Comparison of ENCODE assay signal across 1 cellular context in the genomic region with DNA sequence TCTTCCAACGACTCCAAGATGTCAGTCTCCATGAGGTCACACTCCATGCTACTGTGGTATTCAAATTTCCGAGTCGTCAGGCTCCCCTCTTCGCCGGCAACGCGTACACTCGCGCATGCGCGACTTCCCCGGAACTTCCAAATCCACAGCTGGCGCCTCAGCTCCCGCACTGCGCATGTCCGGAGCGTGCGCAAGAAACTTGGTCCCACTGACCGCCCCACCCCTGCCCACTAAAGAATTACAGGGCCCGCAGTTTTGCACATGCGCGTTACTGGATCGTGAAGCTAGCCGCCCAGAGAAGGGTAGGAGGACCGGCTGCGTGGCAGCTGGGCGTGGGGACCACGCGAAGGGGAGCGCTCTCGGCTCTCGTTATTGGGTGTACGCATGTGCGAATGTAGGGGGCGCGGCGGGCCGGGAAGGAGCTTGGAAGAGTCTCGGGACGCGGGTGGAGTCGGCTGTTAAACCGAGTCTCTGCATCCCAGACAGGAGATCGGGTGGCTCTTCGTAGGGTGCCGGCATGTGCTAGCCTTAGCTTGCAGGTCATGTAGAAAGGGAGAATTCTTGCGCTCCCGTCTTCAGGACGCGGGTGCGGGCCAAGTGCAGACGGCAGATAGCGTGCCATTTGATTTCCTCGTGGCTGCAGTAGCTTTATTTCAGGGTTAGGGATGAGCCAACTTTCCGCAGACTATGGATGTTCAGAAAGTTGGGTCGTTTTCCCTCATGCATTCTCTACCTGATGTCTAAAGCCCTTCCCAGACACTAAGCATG.
TF ChIP-seq lines count a peak whose summit lies in the region.

A gene (minus strand): TSS at position 125 of the 768 bp plus-strand sequence. CDS start 78 bp downstream, at position 47.

TF ChIP-seq in A549, 52 proteins besides CTCF, POLR2A, EP300 and RAD21 (continued from another document):
- TF ChIP-seq, protein P1, sequence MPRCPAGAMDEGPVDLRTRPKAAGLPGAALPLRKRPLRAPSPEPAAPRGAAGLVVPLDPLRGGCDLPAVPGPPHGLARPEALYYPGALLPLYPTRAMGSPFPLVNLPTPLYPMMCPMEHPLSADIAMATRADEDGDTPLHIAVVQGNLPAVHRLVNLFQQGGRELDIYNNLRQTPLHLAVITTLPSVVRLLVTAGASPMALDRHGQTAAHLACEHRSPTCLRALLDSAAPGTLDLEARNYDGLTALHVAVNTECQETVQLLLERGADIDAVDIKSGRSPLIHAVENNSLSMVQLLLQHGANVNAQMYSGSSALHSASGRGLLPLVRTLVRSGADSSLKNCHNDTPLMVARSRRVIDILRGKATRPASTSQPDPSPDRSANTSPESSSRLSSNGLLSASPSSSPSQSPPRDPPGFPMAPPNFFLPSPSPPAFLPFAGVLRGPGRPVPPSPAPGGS (IDR thresholded peaks at IDR 0.05): peak; percentile 47; the same call in 1 of the 3 replicates
- TF ChIP-seq, protein P2, sequence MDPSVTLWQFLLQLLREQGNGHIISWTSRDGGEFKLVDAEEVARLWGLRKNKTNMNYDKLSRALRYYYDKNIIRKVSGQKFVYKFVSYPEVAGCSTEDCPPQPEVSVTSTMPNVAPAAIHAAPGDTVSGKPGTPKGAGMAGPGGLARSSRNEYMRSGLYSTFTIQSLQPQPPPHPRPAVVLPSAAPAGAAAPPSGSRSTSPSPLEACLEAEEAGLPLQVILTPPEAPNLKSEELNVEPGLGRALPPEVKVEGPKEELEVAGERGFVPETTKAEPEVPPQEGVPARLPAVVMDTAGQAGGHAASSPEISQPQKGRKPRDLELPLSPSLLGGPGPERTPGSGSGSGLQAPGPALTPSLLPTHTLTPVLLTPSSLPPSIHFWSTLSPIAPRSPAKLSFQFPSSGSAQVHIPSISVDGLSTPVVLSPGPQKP (IDR thresholded peaks at IDR 0.05; ENCODE audit: low read depth, low read length): no peak
- TF ChIP-seq FOXS1 (CRISPR knock-in tag; IDR thresholded peaks at IDR 0.05) (no peak), MYC (IDR thresholded peaks at IDR 0.05; ENCODE audit: borderline replicate concordance, low read length) (peak; percentile 38; the same call in 1 of the 2 replicates), JUNB (IDR thresholded peaks at IDR 0.05) (no peak), JUN (IDR thresholded peaks at IDR 0.05) (peak; percentile 63 to 83; a peak in 3 of 5 replicates), HEYL (CRISPR knock-in tag; IDR thresholded peaks at IDR 0.05) (no peak), RARB (CRISPR knock-in tag; IDR thresholded peaks at IDR 0.05) (no peak), CHD4 (IDR thresholded peaks at IDR 0.05; ENCODE audit: borderline replicate concordance) (no peak), POLR2AphosphoS2 (conservative IDR thresholded peaks at IDR 0.05; ENCODE audit: low read length) (no peak), NFE2L2 (conservative IDR thresholded peaks at IDR 0.05; ENCODE audit: low read length) (no peak), HDAC2 (IDR thresholded peaks at IDR 0.05) (no peak), RNF2 (IDR thresholded peaks at IDR 0.05; ENCODE audit: borderline replicate concordance, low read depth) (peak; percentile 44; the same call in 1 of the 2 replicates), MAFK (IDR thresholded peaks at IDR 0.05; ENCODE audit: partially characterized antibody) (no peak), TP53 (CRISPR knock-in tag; IDR thresholded peaks at IDR 0.05) (no peak), FOSB (CRISPR knock-in tag; IDR thresholded peaks at IDR 0.05) (no peak), ZSCAN20 (CRISPR knock-in tag; IDR thresholded peaks at IDR 0.05) (no peak)
- TF ChIP-seq, protein P3, sequence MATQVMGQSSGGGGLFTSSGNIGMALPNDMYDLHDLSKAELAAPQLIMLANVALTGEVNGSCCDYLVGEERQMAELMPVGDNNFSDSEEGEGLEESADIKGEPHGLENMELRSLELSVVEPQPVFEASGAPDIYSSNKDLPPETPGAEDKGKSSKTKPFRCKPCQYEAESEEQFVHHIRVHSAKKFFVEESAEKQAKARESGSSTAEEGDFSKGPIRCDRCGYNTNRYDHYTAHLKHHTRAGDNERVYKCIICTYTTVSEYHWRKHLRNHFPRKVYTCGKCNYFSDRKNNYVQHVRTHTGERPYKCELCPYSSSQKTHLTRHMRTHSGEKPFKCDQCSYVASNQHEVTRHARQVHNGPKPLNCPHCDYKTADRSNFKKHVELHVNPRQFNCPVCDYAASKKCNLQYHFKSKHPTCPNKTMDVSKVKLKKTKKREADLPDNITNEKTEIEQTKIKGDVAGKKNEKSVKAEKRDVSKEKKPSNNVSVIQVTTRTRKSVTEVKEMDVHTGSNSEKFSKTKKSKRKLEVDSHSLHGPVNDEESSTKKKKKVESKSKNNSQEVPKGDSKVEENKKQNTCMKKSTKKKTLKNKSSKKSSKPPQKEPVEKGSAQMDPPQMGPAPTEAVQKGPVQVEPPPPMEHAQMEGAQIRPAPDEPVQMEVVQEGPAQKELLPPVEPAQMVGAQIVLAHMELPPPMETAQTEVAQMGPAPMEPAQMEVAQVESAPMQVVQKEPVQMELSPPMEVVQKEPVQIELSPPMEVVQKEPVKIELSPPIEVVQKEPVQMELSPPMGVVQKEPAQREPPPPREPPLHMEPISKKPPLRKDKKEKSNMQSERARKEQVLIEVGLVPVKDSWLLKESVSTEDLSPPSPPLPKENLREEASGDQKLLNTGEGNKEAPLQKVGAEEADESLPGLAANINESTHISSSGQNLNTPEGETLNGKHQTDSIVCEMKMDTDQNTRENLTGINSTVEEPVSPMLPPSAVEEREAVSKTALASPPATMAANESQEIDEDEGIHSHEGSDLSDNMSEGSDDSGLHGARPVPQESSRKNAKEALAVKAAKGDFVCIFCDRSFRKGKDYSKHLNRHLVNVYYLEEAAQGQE (IDR thresholded peaks at IDR 0.05): no peak
- TF ChIP-seq, protein P4, sequence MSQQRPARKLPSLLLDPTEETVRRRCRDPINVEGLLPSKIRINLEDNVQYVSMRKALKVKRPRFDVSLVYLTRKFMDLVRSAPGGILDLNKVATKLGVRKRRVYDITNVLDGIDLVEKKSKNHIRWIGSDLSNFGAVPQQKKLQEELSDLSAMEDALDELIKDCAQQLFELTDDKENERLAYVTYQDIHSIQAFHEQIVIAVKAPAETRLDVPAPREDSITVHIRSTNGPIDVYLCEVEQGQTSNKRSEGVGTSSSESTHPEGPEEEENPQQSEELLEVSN (IDR thresholded peaks at IDR 0.05; ENCODE audit: borderline replicate concordance, low read depth): peak; percentile 84
